20 cellular contexts compared by ENCODE assay signal in genomic region chr16:9525037-9525436, GRCh38.
DNase-seq lines count a peak whose midpoint lies in the region; TF ChIP-seq lines count a peak whose summit lies in the region.
"Had no signal": no experiment of that assay in that cellular context is flagged by ENCODE, and none has a peak within 500 bp of the region (broad histone marks: within the 10 kb centered on the region; RNA-seq: fewer than 3 reads in every experiment).

No MANE protein-coding gene starts in this region.

- H3K4me2 ChIP-seq in H9 (ENCODE audit: insufficient read depth, insufficient read length, low read length) = no peak overlapping the region
- H3K4me2 ChIP-seq: BLaER1 had no signal

- no peak overlapping the region for H2BK20ac ChIP-seq in H9 (ENCODE audit: low read depth, low read length, poor library complexity, severe bottlenecking)

- DNase-seq in H9 (no peak), NCI-H2029 treated with DMSO at 0.1 percent for 48 hours (lab: John Stamatoyannopoulos, UW) (peak; percentile 70), nephron progenitor cell (no peak), NCI-H1417 (lab: John Stamatoyannopoulos, UW) (no peak), mucosa of gallbladder (ENCODE audit: low spot score) (no peak), NCI-H146 (lab: John Stamatoyannopoulos, UW) (no peak)
- DNase-seq: Caco-2; CD4-positive, CD25-positive, alpha-beta regulatory T cell; CD8-positive, alpha-beta T cell; DMS 273 treated with DMSO at 0.1 percent for 48 hours; DMS79; EL; GDM1; GM23248; HFFc6 had no signal

- no peak overlapping the region for H3K27ac Mint-ChIP-seq in H9
- peak overlapping the region; percentile 36 for H3K27ac Mint-ChIP-seq in nephron progenitor cell
- H3K27ac Mint-ChIP-seq: B cell; CD4-positive, CD25-positive, alpha-beta regulatory T cell; CD8-positive, alpha-beta T cell; HFFc6 had no signal

- H4K20me1 ChIP-seq in H9 (ENCODE audit: control insufficient read depth, insufficient read depth, insufficient read length) = no peaks in the 10 kb centered on the region
- H4K20me1 ChIP-seq: BLaER1 had no signal

- peaks cover 2% of the 10 kb centered on the region for H3K27me3 Mint-ChIP-seq in H9 (ENCODE audit: low read depth)
- peaks cover 9% of the 10 kb centered on the region for H3K27me3 Mint-ChIP-seq in nephron progenitor cell (ENCODE audit: low read depth, poor library complexity)
- H3K27me3 Mint-ChIP-seq: CD4-positive, CD25-positive, alpha-beta regulatory T cell had no signal

- H3K4me3 Mint-ChIP-seq in H9 (no peak overlapping the region), nephron progenitor cell (no peak overlapping the region)
- H3K4me3 Mint-ChIP-seq: B cell; CD4-positive, CD25-positive, alpha-beta regulatory T cell; CD8-positive, alpha-beta T cell; HFFc6 had no signal

- H3K36me3 Mint-ChIP-seq in H9 (ENCODE audit: insufficient read depth in 1 of 3, low read depth in 3 of 3) (peaks cover 0 to 5% (median 0%) of the 10 kb centered on the region in 3 experiments; a peak in 1 of 7 replicates), nephron progenitor cell (ENCODE audit: low read depth) (no peaks in the 10 kb centered on the region)
- H3K36me3 Mint-ChIP-seq: CD4-positive, CD25-positive, alpha-beta regulatory T cell; CD8-positive, alpha-beta T cell had no signal

- H3T11ph ChIP-seq in H9 (ENCODE audit: low read length) = no peak overlapping the region

- H4K91ac ChIP-seq in H9 (ENCODE audit: insufficient read length, low read depth, low read length) = no peak overlapping the region

- no peak overlapping the region for H4K5ac ChIP-seq in H9 (ENCODE audit: insufficient read length, low read depth, low read length)

- H3K27me3 ChIP-seq in H9 (ENCODE audit: insufficient read depth, low read length) = no peaks in the 10 kb centered on the region; the same call in 1 of the 2 replicates
- H3K27me3 ChIP-seq: BLaER1 had no signal

- no peak overlapping the region for H3K14ac ChIP-seq in H9 (ENCODE audit: insufficient read depth, low read length)

- no peaks in the 10 kb centered on the region for H3K79me1 ChIP-seq in H9 (ENCODE audit: insufficient read depth, low read depth, low read length, poor library complexity, severe bottlenecking)

- H3K4me1 ChIP-seq in H9 (ENCODE audit: insufficient read depth, low read length) = peaks cover 16% of the 10 kb centered on the region
- H3K4me1 ChIP-seq: BLaER1, HAP-1 had no signal

- no peak overlapping the region for H3K27ac ChIP-seq in H9 (ENCODE audit: insufficient read length, low read depth, low read length)
- H3K27ac ChIP-seq: 22Rv1, BLaER1, C4-2B, GM23248 had no signal

- no peaks in the 10 kb centered on the region for H3K9me3 ChIP-seq in H9 (ENCODE audit: control insufficient read depth, low read depth, low read length)
- H3K9me3 ChIP-seq: BLaER1, Caco-2, HAP-1 had no signal

- H3K9ac ChIP-seq in H9 (ENCODE audit: extremely low read depth, insufficient read length, low read length) = no peak overlapping the region
- H3K9ac ChIP-seq: BLaER1, GM23248 had no signal

- H2AK5ac ChIP-seq in H9 (ENCODE audit: insufficient read length, low read length) = no peak overlapping the region

- H2BK15ac ChIP-seq in H9 (ENCODE audit: low read depth, low read length) = no peak overlapping the region

- TF ChIP-seq CTCF in H9 (conservative IDR thresholded peaks at IDR 0.05) = no peak
- no peak for TF ChIP-seq CTCF in nephron progenitor cell (IDR thresholded peaks at IDR 0.05)

- H2BK5ac ChIP-seq in H9 (ENCODE audit: insufficient read length, low read length) = no peak overlapping the region

- H3K23me2 ChIP-seq in H9 (ENCODE audit: insufficient read length, low read depth, low read length, poor library complexity, severe bottlenecking) = no peaks in the 10 kb centered on the region

- H3K79me2 ChIP-seq in H9 (ENCODE audit: insufficient read depth, low read length) = no peaks in the 10 kb centered on the region

- H3K18ac ChIP-seq in H9 (ENCODE audit: insufficient read length, low read depth, low read length) = peak overlapping the region; percentile 21

- no peak overlapping the region for H2BK120ac ChIP-seq in H9 (ENCODE audit: low read depth, low read length, poor library complexity, severe bottlenecking)

- H3K4me1 Mint-ChIP-seq in H9 = peaks cover 44% of the 10 kb centered on the region in 2 experiments
- peaks cover 22% of the 10 kb centered on the region for H3K4me1 Mint-ChIP-seq in nephron progenitor cell
- H3K4me1 Mint-ChIP-seq: B cell; CD4-positive, CD25-positive, alpha-beta regulatory T cell had no signal

- no peak overlapping the region for H2BK12ac ChIP-seq in H9 (ENCODE audit: insufficient read length, low read depth, low read length)

- WGBS in H9 (ENCODE audit: extremely low coverage, insufficient read length, low lambda C conversion rate) = no CpG with 5 or more reads among the region's 4 CpGs

- no peak overlapping the region for H3K23ac ChIP-seq in H9 (ENCODE audit: insufficient read length, low read depth, low read length)

- no peak overlapping the region for H3K56ac ChIP-seq in H9 (ENCODE audit: insufficient read length, low read depth, low read length)

- no peak overlapping the region for H4K8ac ChIP-seq in H9 (replicated peaks; ENCODE audit: insufficient read length, low read depth, low read length)

- H2AFZ ChIP-seq in H9 (ENCODE audit: low read length) = no peak overlapping the region
- H2AFZ ChIP-seq: GM23248 had no signal

- H3K9me3 Mint-ChIP-seq in H9 (no peaks in the 10 kb centered on the region; a peak in 2 of 5 replicates), nephron progenitor cell (no peaks in the 10 kb centered on the region)

- H3K4ac ChIP-seq in H9 (ENCODE audit: low read depth, low read length) = no peak overlapping the region
